Comparison of ENCODE assay signal across 17 cellular contexts in the genomic region with DNA sequence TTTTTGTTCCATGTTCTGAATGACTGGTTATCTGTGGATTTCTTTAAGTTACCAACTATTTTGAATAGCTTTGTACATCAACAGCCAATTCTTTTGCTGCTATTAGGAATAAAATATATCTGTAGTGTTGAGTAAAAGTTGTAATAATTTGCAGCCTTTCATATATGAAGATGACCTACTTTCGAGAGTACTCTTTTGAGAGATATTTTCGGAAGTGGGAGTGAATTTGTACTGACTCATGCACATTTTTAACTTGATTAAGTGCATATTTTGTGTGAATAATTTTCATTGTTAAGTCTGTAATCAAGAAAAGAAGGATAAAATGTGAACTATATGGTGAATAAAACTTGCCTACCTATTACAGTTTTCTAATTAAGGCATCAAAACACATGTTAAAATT.
"Had no signal": no experiment of that assay in that cellular context is flagged by ENCODE, and none has a peak within 500 bp of the region (broad histone marks: within the 10 kb centered on the region; RNA-seq: fewer than 3 reads in every experiment).

No MANE protein-coding gene starts in this region.

- H3K4me3 ChIP-seq: cardiac muscle cell, hepatocyte, left lung, psoas muscle, spleen, stomach, testis, upper lobe of right lung had no signal

- H3K27ac Mint-ChIP-seq: activated CD8-positive, alpha-beta T cell treated with anti-CD3 and anti-CD28 coated beads, Interleukin-2, amount 10 ng/mL, durations not matched to agents 7 days and 5 days; activated naive CD8-positive, alpha-beta T cell treated with anti-CD3 and anti-CD28 coated beads, Interleukin-2, amount 10 ng/mL, durations not matched to agents 7 days and 5 days had no signal

- H3K27me3 Mint-ChIP-seq: activated naive CD8-positive, alpha-beta T cell treated with anti-CD3 and anti-CD28 coated beads, Interleukin-2, amount 10 ng/mL, durations not matched to agents 7 days and 5 days had no signal

- H3K27ac ChIP-seq: cardiac muscle cell, hepatocyte, left lung, psoas muscle, stomach, upper lobe of right lung had no signal

- ATAC-seq: activated CD8-positive, alpha-beta T cell treated with anti-CD3 and anti-CD28 coated beads, Interleukin-2, amount 10 ng/mL, durations not matched to agents 7 days and 5 days; left lung; psoas muscle; sciatic nerve; upper lobe of right lung had no signal

- H3K9me3 ChIP-seq: left lung, psoas muscle, spleen, stomach, testis, upper lobe of right lung had no signal

- H3K4me2 ChIP-seq: hepatocyte had no signal

- H3K79me2 ChIP-seq: hepatocyte had no signal

- H3K9me3 Mint-ChIP-seq: activated naive CD8-positive, alpha-beta T cell treated with anti-CD3 and anti-CD28 coated beads, Interleukin-2, amount 10 ng/mL, durations not matched to agents 7 days and 5 days; neural crest cell had no signal

- H3K4me3 Mint-ChIP-seq: activated CD8-positive, alpha-beta T cell treated with anti-CD3 and anti-CD28 coated beads, Interleukin-2, amount 10 ng/mL, durations not matched to agents 7 days and 5 days; activated naive CD8-positive, alpha-beta T cell treated with anti-CD3 and anti-CD28 coated beads, Interleukin-2, amount 10 ng/mL, durations not matched to agents 7 days and 5 days; neural crest cell had no signal

- H3K4me1 ChIP-seq: left lung, psoas muscle, testis, upper lobe of right lung had no signal

- DNase-seq: activated CD4-positive, alpha-beta T cell treated with anti-CD3 and anti-CD28 coated beads for 48 hours; activated CD8-positive, alpha-beta memory T cell treated with anti-CD3 and anti-CD28 coated beads, Interleukin-2, amount 50 U/mL, for 4 hours; activated CD8-positive, alpha-beta T cell treated with anti-CD3 and anti-CD28 coated beads, Interleukin-2, amount 10 ng/mL, durations not matched to agents 7 days and 5 days; activated naive CD8-positive, alpha-beta T cell treated with anti-CD3 and anti-CD28 coated beads, Interleukin-2, amount 10 ng/mL, durations not matched to agents 7 days and 5 days; aorta; kidney; left lung; mammary epithelial cell; psoas muscle; spleen; stomach; testis; upper lobe of right lung had no signal

- H2AFZ ChIP-seq: hepatocyte had no signal

- H3K27me3 ChIP-seq: cardiac muscle cell, hepatocyte, left lung, spleen, stomach, testis, upper lobe of right lung had no signal
